15 cellular contexts compared by ENCODE assay signal in genomic region chr11:1351278-1351937, GRCh38. TPM values are rescaled to one million over a fixed set of nuclear protein-coding genes. Genes with fewer than 3 reads are reported as not detected.
DNase-seq lines count a peak whose midpoint lies in the region; ATAC-seq, FAIRE-seq and TF ChIP-seq lines count a peak whose summit lies in the region.
"Had no signal": no experiment of that assay in that cellular context is flagged by ENCODE, and none has a peak within 500 bp of the region (broad histone marks: within the 10 kb centered on the region; RNA-seq: fewer than 3 reads in every experiment).

No MANE protein-coding gene starts in this region.

- no peaks in the 10 kb centered on the region for H3K4me1 ChIP-seq in BE2C
- no peaks in the 10 kb centered on the region for H3K4me1 ChIP-seq in left ventricle myocardium inferior
- H3K4me1 ChIP-seq in lower lobe of right lung = no peaks in the 10 kb centered on the region

- H3K27ac Mint-ChIP-seq in natural killer cell = no peak overlapping the region
- H3K27ac Mint-ChIP-seq: CD8-positive, alpha-beta memory T cell had no signal

- H3K9me3 ChIP-seq in BE2C = no peaks in the 10 kb centered on the region
- no peaks in the 10 kb centered on the region for H3K9me3 ChIP-seq in left ventricle myocardium inferior (replicated peaks)
- no peaks in the 10 kb centered on the region for H3K9me3 ChIP-seq in lower lobe of right lung
- H3K9me3 ChIP-seq: stomach had no signal

- ATAC-seq in lower lobe of right lung (no peak), natural killer cell (no peak)
- ATAC-seq: activated T-cell treated with anti-CD3 and anti-CD28 coated beads, Interleukin-2, amount 50 U/mL, for 4 hours had no signal

- no peaks in the 10 kb centered on the region for H3K36me3 Mint-ChIP-seq in natural killer cell
- H3K36me3 Mint-ChIP-seq: CD8-positive, alpha-beta memory T cell had no signal

- H3K27ac ChIP-seq in left ventricle myocardium inferior (replicated peaks) (no peak overlapping the region), lower lobe of right lung (no peak overlapping the region)
- H3K27ac ChIP-seq: stomach, VCaP had no signal

- H3K27me3 ChIP-seq in BE2C = no peaks in the 10 kb centered on the region
- H3K27me3 ChIP-seq in left ventricle myocardium inferior (ENCODE audit: low read depth) = peaks cover 47% of the 10 kb centered on the region
- H3K27me3 ChIP-seq in lower lobe of right lung (ENCODE audit: low read depth) = peaks cover 6% of the 10 kb centered on the region

- TF ChIP-seq CTCF in BE2C (IDR thresholded peaks at IDR 0.05; ENCODE audit: low read depth, low read length) (no peak), GM13976 (IDR thresholded peaks at IDR 0.05; ENCODE audit: borderline replicate concordance, control extremely low read depth, extremely low read depth, insufficient read depth, missing control alignments) (no peak), left ventricle myocardium inferior (IDR thresholded peaks at IDR 0.05; ENCODE audit: borderline replicate concordance) (no peak), lower lobe of right lung (IDR thresholded peaks at IDR 0.05) (no peak), natural killer cell (IDR thresholded peaks at IDR 0.05) (no peak)

- no peaks in the 10 kb centered on the region for H3K4me1 Mint-ChIP-seq in natural killer cell
- H3K4me1 Mint-ChIP-seq: CD8-positive, alpha-beta memory T cell had no signal

- DNase-seq in BE2C = peak; percentile 66
- peak; percentile 12 for DNase-seq in GM13976 (ENCODE audit: low spot score)
- DNase-seq in RKO (ENCODE audit: low spot score) = peak; percentile 71
- DNase-seq in left ventricle myocardium inferior = no peak
- no peak for DNase-seq in lower lobe of right lung
- DNase-seq in effector CD4-positive, alpha-beta T cell = no peak
- no peak for DNase-seq in natural killer cell
- DNase-seq: activated T-cell treated with anti-CD3 and anti-CD28 coated beads, Interleukin-2, amount 50 U/mL, for 4 hours; SIG-M5; stimulated activated CD4-positive, alpha-beta T cell treated with anti-CD3 and anti-CD28 coated beads, Interleukin-2, amount 100 ng/mL, for 48 hours; stomach had no signal

- in situ Hi-C loops in GM13976 (cut with MboI; ENCODE audit: low sequenced_read_pairs, unreplicated experiment) = no loop called here

- peaks cover 0 to 6% of the 10 kb centered on the region in 2 donors for H3K27me3 Mint-ChIP-seq in natural killer cell (ENCODE audit: low read depth in 2 of 2)

- intact Hi-C loops in left ventricle myocardium inferior (cut with micrococcal nuclease) (no loop called here), lower lobe of right lung (cut with DNase I) (no loop called here), natural killer cell (cut with micrococcal nuclease) (no loop called here)

- H3K36me3 ChIP-seq in BE2C = no peaks in the 10 kb centered on the region
- no peaks in the 10 kb centered on the region for H3K36me3 ChIP-seq in left ventricle myocardium inferior
- no peaks in the 10 kb centered on the region for H3K36me3 ChIP-seq in lower lobe of right lung
- H3K36me3 ChIP-seq: stomach had no signal

- no peaks in the 10 kb centered on the region for H3K9me3 Mint-ChIP-seq in natural killer cell
- H3K9me3 Mint-ChIP-seq: activated T-cell treated with anti-CD3 and anti-CD28 coated beads, Interleukin-2, amount 50 U/mL, for 4 hours; CD8-positive, alpha-beta memory T cell had no signal

- FAIRE-seq in islet of Langerhans (lab: Jason Lieb, UNC) = peak; percentile 45

- H3K4me3 Mint-ChIP-seq in natural killer cell = no peak overlapping the region
- H3K4me3 Mint-ChIP-seq: activated T-cell treated with anti-CD3 and anti-CD28 coated beads, Interleukin-2, amount 50 U/mL, for 4 hours; CD8-positive, alpha-beta memory T cell had no signal

- no peak overlapping the region for H3K4me3 ChIP-seq in BE2C (ENCODE audit: low read depth, low read length)
- no peak overlapping the region for H3K4me3 ChIP-seq in left ventricle myocardium inferior
- H3K4me3 ChIP-seq in lower lobe of right lung = no peak overlapping the region
- H3K4me3 ChIP-seq: lung, stomach had no signal

RNA-seq across cellular contexts. Expression of gene BRSK2, which starts 38.3 kb away (rescaled TPM):
- 21.6 TPM for polyA plus RNA-seq in BE2C (2012; ENCODE audit: insufficient read depth, insufficient read length, low read depth)
- total RNA-seq in left ventricle myocardium inferior (0.52 TPM), lower lobe of right lung (0.62 TPM), natural killer cell (under 1 TPM in 2 of 3 donors, not detected in 1; 0.11 to 0.14 TPM)

RNA-seq across cellular contexts. Expression of gene TOLLIP, which starts 42.0 kb away (rescaled TPM):
- polyA plus RNA-seq in BE2C (2012; ENCODE audit: insufficient read depth, insufficient read length, low read depth) = 38.5 TPM
- total RNA-seq in left ventricle myocardium inferior (51.9 TPM), lower lobe of right lung (68.4 TPM), natural killer cell (10 to 100 TPM; 49.3 to 61.8 (median 54.8) TPM)

Comparison
In these comparisons a context has a peak if more than half of its experiments do, and no peak if none do; other contexts are left out.
1. DNase-seq: peak in BE2C (single experiment), GM13976 (single experiment) and RKO (single experiment); none in left ventricle myocardium inferior (single experiment), lower lobe of right lung (single experiment), effector CD4-positive, alpha-beta T cell (single experiment) and natural killer cell (single experiment).